ENCODE assay signal across 16 cellular contexts in genomic region chr11:2071748-2072385, GRCh38.
"Had no signal": no experiment of that assay in that cellular context is flagged by ENCODE, and none has a peak within 500 bp of the region (broad histone marks: within the 10 kb centered on the region; RNA-seq: fewer than 3 reads in every experiment).

No MANE protein-coding gene starts in this region.

- H3K36me3 Mint-ChIP-seq: natural killer cell had no signal

- H3K9me3 ChIP-seq: sigmoid colon, uterus had no signal

- H3K4me3 Mint-ChIP-seq: dendritic cell treated with granulocyte-macrophage colony-stimulating factor and Interleukin-4, amounts not matched to agents 40 ng/mL and 50 ng/mL, for 4 days; effector memory CD8-positive, alpha-beta T cell; natural killer cell had no signal

- DNase-seq: effector memory CD8-positive, alpha-beta T cell; hippocampal formation; kidney glomerular epithelial cell; mammary epithelial cell; sigmoid colon; small intestine; stimulated activated CD4-positive, alpha-beta T cell treated with anti-CD3 and anti-CD28 coated beads, Interleukin-12 subunit alpha, Interleukin-12 subunit beta, amount 100 ng/mL, for 4 hours; stimulated activated naive CD4-positive, alpha-beta T cell; trophoblast cell; uterus had no signal

- H3K27ac Mint-ChIP-seq: dendritic cell treated with granulocyte-macrophage colony-stimulating factor and Interleukin-4, amounts not matched to agents 40 ng/mL and 50 ng/mL, for 4 days; effector memory CD8-positive, alpha-beta T cell; natural killer cell had no signal

- H3K4me1 ChIP-seq: heart left ventricle, sigmoid colon, uterus had no signal

- FAIRE-seq: colon, frontal cortex, islet of Langerhans, small intestine had no signal

- H3K27me3 ChIP-seq: uterus had no signal

- H3K27ac ChIP-seq: heart left ventricle, sigmoid colon, uterus had no signal

- ATAC-seq: effector memory CD8-positive, alpha-beta T cell; heart left ventricle; natural killer cell had no signal

- H3K4me1 Mint-ChIP-seq: natural killer cell had no signal

- H3K4me3 ChIP-seq: heart left ventricle, sigmoid colon, uterus had no signal

- H3K36me3 ChIP-seq: heart left ventricle, sigmoid colon, uterus had no signal

- H3K9me3 Mint-ChIP-seq: dendritic cell treated with granulocyte-macrophage colony-stimulating factor and Interleukin-4, amounts not matched to agents 40 ng/mL and 50 ng/mL, for 4 days; effector memory CD8-positive, alpha-beta T cell; natural killer cell had no signal
